ENCODE assay signal across 12 cellular contexts in genomic region chr13:83876546-83876945, GRCh38. TPM values are rescaled to one million over a fixed set of nuclear protein-coding genes. Genes with fewer than 3 reads are reported as not detected.
DNase-seq lines count a peak whose midpoint lies in the region; ATAC-seq lines count a peak whose summit lies in the region.
"Had no signal": no experiment of that assay in that cellular context is flagged by ENCODE, and none has a peak within 500 bp of the region (broad histone marks: within the 10 kb centered on the region; RNA-seq: fewer than 3 reads in every experiment).

No MANE protein-coding gene starts in this region.

- H3K9me3 ChIP-seq in SJCRH30 (replicated peaks): no peaks in the 10 kb centered on the region
- H3K9me3 ChIP-seq: left ventricle myocardium inferior, uterus had no signal

- 0 out of 2 replicates have a peak, but pooled peaks cover 2% of the 10 kb centered on the region for H3K36me3 ChIP-seq in SJCRH30
- H3K36me3 ChIP-seq: left ventricle myocardium inferior, uterus had no signal

- peak; percentile 89 for ATAC-seq in GM18499 (IDR thresholded peaks at IDR 0.05; ENCODE audit: insufficient read depth, unreplicated experiment)
- peak; percentile 82 for ATAC-seq in GM19463 (IDR thresholded peaks at IDR 0.05; ENCODE audit: unreplicated experiment)
- peak; percentile 76 for ATAC-seq in HG02798 (IDR thresholded peaks at IDR 0.05; ENCODE audit: poor library complexity, unreplicated experiment)
- peak; percentile 80 for ATAC-seq in HG03469 (IDR thresholded peaks at IDR 0.05; ENCODE audit: unreplicated experiment)

- H3K4me1 ChIP-seq in SJCRH30: no peaks in the 10 kb centered on the region
- H3K4me1 ChIP-seq: left ventricle myocardium inferior, uterus had no signal

- H3K27ac ChIP-seq in SJCRH30: no peak overlapping the region
- H3K27ac ChIP-seq: left ventricle myocardium inferior, uterus had no signal

- no peaks in the 10 kb centered on the region for H3K27me3 ChIP-seq in SJCRH30

- DNase-seq in hepatic stellate cell (ENCODE audit: low spot score) (no peak), mucosa of gallbladder (ENCODE audit: low spot score) (no peak), SW 1271 (lab: John Stamatoyannopoulos, UW) (no peak), SJCRH30 (no peak)
- DNase-seq: left ventricle myocardium inferior, NCI-H524 treated with DMSO at 0.1 percent for 48 hours, uterus had no signal

- H3K4me3 ChIP-seq in SJCRH30: no peak overlapping the region
- H3K4me3 ChIP-seq: left ventricle myocardium inferior, uterus had no signal

RNA-seq across cellular contexts. Expression of gene SLITRK1, which starts 5.7 kb away (rescaled TPM):
- 0.12 TPM for total RNA-seq in mucosa of gallbladder
- total RNA-seq in SJCRH30 (2014; rRNA removed; shearing (Covaris generic)): not detected in 2 replicates
- total RNA-seq: B cell, left ventricle myocardium inferior had no signal
